23 cellular contexts compared by ENCODE assay signal in genomic region chr2:116511426-116511825, GRCh38.
"Had no signal": no experiment of that assay in that cellular context is flagged by ENCODE, and none has a peak within 500 bp of the region (broad histone marks: within the 10 kb centered on the region; RNA-seq: fewer than 3 reads in every experiment).

No MANE protein-coding gene starts in this region.

- H3K79me2 ChIP-seq: hepatocyte had no signal

- H3K4me1 ChIP-seq: gastroesophageal sphincter, spleen, testis, transverse colon had no signal

- DNase-seq: activated CD4-positive, alpha-beta memory T cell treated with anti-CD3 and anti-CD28 coated beads, Interleukin-2, amount 10 ng/mL, durations not matched to agents 7 days and 5 days; activated CD4-positive, alpha-beta T cell treated with anti-CD3 and anti-CD28 coated beads, Interleukin-2, amount 10 ng/mL, durations not matched to agents 24 days and 14 days; activated CD4-positive, CD25-positive, alpha-beta regulatory T cell treated with anti-CD3 and anti-CD28 coated beads, Interleukin-2, amount 50 U/mL, for 72 hours; activated CD8-positive, alpha-beta memory T cell treated with anti-CD3 and anti-CD28 coated beads, Interleukin-2, amount 50 U/mL, for 48 hours; activated gamma-delta T cell; activated naive CD4-positive, alpha-beta T cell treated with anti-CD3 and anti-CD28 coated beads, Interleukin-2, amount 50 U/mL, for 16 hours; activated T-cell treated with anti-CD3 and anti-CD28 coated beads, Interleukin-2, amount 50 U/mL, for 24 hours; amniotic stem cell; brain microvascular endothelial cell; cortex of kidney; islet precursor cell; left ventricle myocardium superior; midbrain; naive thymus-derived CD8-positive, alpha-beta T cell; posterior cingulate gyrus; right cardiac atrium; spleen; stimulated activated naive CD4-positive, alpha-beta T cell; T-helper 2 cell; testis; transverse colon had no signal

- H3K4me2 ChIP-seq: hepatocyte had no signal

- H3K27ac ChIP-seq: brain microvascular endothelial cell, gastroesophageal sphincter, hepatocyte, spleen, testis, transverse colon had no signal

- H3K4me3 ChIP-seq: gastroesophageal sphincter, hepatocyte, spleen, testis, transverse colon had no signal

- H3K27me3 Mint-ChIP-seq: activated CD4-positive, alpha-beta memory T cell treated with anti-CD3 and anti-CD28 coated beads, Interleukin-2, amount 10 ng/mL, durations not matched to agents 7 days and 5 days; activated CD4-positive, alpha-beta T cell treated with anti-CD3 and anti-CD28 coated beads, Interleukin-2, amount 10 ng/mL, durations not matched to agents 24 days and 14 days; activated T-cell treated with anti-CD3 and anti-CD28 coated beads, Interleukin-2, amount 50 U/mL, for 24 hours; naive thymus-derived CD8-positive, alpha-beta T cell had no signal

- H3K4me1 Mint-ChIP-seq: activated CD4-positive, alpha-beta memory T cell treated with anti-CD3 and anti-CD28 coated beads, Interleukin-2, amount 10 ng/mL, durations not matched to agents 7 days and 5 days; activated CD4-positive, alpha-beta T cell treated with anti-CD3 and anti-CD28 coated beads, Interleukin-2, amount 10 ng/mL, durations not matched to agents 24 days and 14 days; naive thymus-derived CD8-positive, alpha-beta T cell had no signal

- H3K9me3 Mint-ChIP-seq: activated CD4-positive, alpha-beta memory T cell treated with anti-CD3 and anti-CD28 coated beads, Interleukin-2, amount 10 ng/mL, durations not matched to agents 7 days and 5 days; activated CD4-positive, alpha-beta T cell treated with anti-CD3 and anti-CD28 coated beads, Interleukin-2, amount 10 ng/mL, durations not matched to agents 24 days and 14 days had no signal

- H2AFZ ChIP-seq: hepatocyte had no signal

- H3K9me3 ChIP-seq: testis, transverse colon had no signal

- H3K27ac Mint-ChIP-seq: activated CD4-positive, alpha-beta memory T cell treated with anti-CD3 and anti-CD28 coated beads, Interleukin-2, amount 10 ng/mL, durations not matched to agents 7 days and 5 days; activated CD4-positive, alpha-beta T cell treated with anti-CD3 and anti-CD28 coated beads, Interleukin-2, amount 10 ng/mL, durations not matched to agents 24 days and 14 days; activated T-cell treated with anti-CD3 and anti-CD28 coated beads, Interleukin-2, amount 50 U/mL, for 24 hours; naive thymus-derived CD8-positive, alpha-beta T cell had no signal

- H3K36me3 ChIP-seq: brain microvascular endothelial cell, gastroesophageal sphincter, spleen, transverse colon had no signal

- ATAC-seq: gastroesophageal sphincter; left ventricle myocardium superior; naive thymus-derived CD8-positive, alpha-beta T cell; right cardiac atrium had no signal

- H3K4me3 Mint-ChIP-seq: activated CD4-positive, alpha-beta memory T cell treated with anti-CD3 and anti-CD28 coated beads, Interleukin-2, amount 10 ng/mL, durations not matched to agents 7 days and 5 days; activated CD4-positive, alpha-beta T cell treated with anti-CD3 and anti-CD28 coated beads, Interleukin-2, amount 10 ng/mL, durations not matched to agents 24 days and 14 days; activated T-cell treated with anti-CD3 and anti-CD28 coated beads, Interleukin-2, amount 50 U/mL, for 24 hours; naive thymus-derived CD8-positive, alpha-beta T cell had no signal

- H3K27me3 ChIP-seq: brain microvascular endothelial cell, gastroesophageal sphincter, hepatocyte, spleen, testis, transverse colon had no signal

- H3K36me3 Mint-ChIP-seq: naive thymus-derived CD8-positive, alpha-beta T cell had no signal
